In the genomic region with DNA sequence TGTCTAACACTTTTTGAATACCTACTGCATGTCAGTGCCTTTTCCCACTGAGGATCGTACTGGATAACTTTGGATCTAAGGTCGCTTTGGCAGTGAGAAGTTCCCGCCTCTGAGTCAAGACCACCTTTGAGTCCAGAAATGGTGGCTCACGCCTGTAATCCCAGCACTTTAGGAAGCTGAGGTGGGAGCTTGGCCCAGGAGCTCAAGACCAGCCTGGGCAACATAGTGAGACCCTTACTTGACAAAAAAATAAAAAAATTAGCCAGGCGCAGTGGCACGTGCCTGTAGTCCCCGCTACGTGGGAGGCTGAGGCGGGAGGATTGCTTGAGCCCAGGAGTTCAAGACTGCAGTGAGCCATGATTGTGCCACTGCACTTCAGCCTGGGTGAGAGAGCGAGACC, we compare ENCODE assay signal across 20 cellular contexts.
DNase-seq lines count a peak whose midpoint lies in the region; ATAC-seq, FAIRE-seq and TF ChIP-seq lines count a peak whose summit lies in the region.
"Had no signal": no experiment of that assay in that cellular context is flagged by ENCODE, and none has a peak within 500 bp of the region (broad histone marks: within the 10 kb centered on the region; RNA-seq: fewer than 3 reads in every experiment).

No MANE protein-coding gene starts in this region.

- no peak for TF ChIP-seq EP300 in K562 (IDR thresholded peaks at IDR 0.05; ENCODE audit: low read length)

- no peak for TF ChIP-seq CTCF in DND-41 (IDR thresholded peaks at IDR 0.05; ENCODE audit: borderline replicate concordance, extremely low read depth, low read length, poor library complexity, severe bottlenecking)
- no peak for TF ChIP-seq CTCF in K562 (IDR thresholded peaks at IDR 0.05 in 2 of 3, conservative IDR thresholded peaks at IDR 0.05 in 1 of 3; ENCODE audit: insufficient read depth in 2 of 3, low read depth in 1 of 3, low read length in 3 of 3)
- TF ChIP-seq CTCF in natural killer cell (IDR thresholded peaks at IDR 0.05) = no peak

- H3K9me3 Mint-ChIP-seq in natural killer cell = no peaks in the 10 kb centered on the region

- H3K9me3 ChIP-seq in DND-41 (ENCODE audit: insufficient read depth, low read length, severe bottlenecking) = no peaks in the 10 kb centered on the region
- H3K9me3 ChIP-seq in K562 (replicated peaks; ENCODE audit: control insufficient read depth, insufficient read depth, low read depth, low read length) = no peaks in the 10 kb centered on the region; the same call in 1 of the 2 replicates
- H3K9me3 ChIP-seq: SJSA1 had no signal

- no peaks in the 10 kb centered on the region for H3K36me3 Mint-ChIP-seq in natural killer cell

- peaks cover 95% of the 10 kb centered on the region for H4K20me1 ChIP-seq in DND-41 (ENCODE audit: insufficient read depth, low read length)
- peaks cover 6% of the 10 kb centered on the region; the same call in 1 of the 2 replicates for H4K20me1 ChIP-seq in K562 (replicated peaks; ENCODE audit: control insufficient read depth, insufficient read depth, low read length)

- FAIRE-seq in K562 (lab: Jason Lieb, UNC) = no peak
- FAIRE-seq: H54 had no signal

- no peak for DNase-seq in DND-41
- DNase-seq in K562 (ENCODE audit: extremely low read depth in 1 of 4, low spot score in 3 of 4) = no peak
- no peak for DNase-seq in natural killer cell
- no peak for DNase-seq in putamen (ENCODE audit: low spot score)
- no peak for DNase-seq in NCI-H1092 treated with DMSO at 0.1 percent for 48 hours (lab: John Stamatoyannopoulos, UW)
- no peak for DNase-seq in HT-29 (ENCODE audit: low spot score)
- DNase-seq: COR-L47, DMS79, MV-4-11, NCI-H1417, NCI-H187, NCI-H446, NCI-H526 treated with DMSO at 0.1 percent for 48 hours, OCI-M1 had no signal

- no peak overlapping the region for H2AFZ ChIP-seq in DND-41 (ENCODE audit: low read depth, low read length)
- no peak overlapping the region for H2AFZ ChIP-seq in K562 (ENCODE audit: low read depth, low read length)

- ATAC-seq in DND-41 (ENCODE audit: insufficient read depth, low read depth) (no peak), K562 (no peak), natural killer cell (no peak), HG02870 (IDR thresholded peaks at IDR 0.05; ENCODE audit: unreplicated experiment) (no peak)
- ATAC-seq: Right ventricle myocardium inferior had no signal

- H3K9ac ChIP-seq in DND-41 (ENCODE audit: low read depth, low read length) (no peak overlapping the region), K562 (ENCODE audit: insufficient read depth in 1 of 2, low read depth in 2 of 2, low read length in 2 of 2) (no peak overlapping the region)
- H3K9ac ChIP-seq: KMS-11 had no signal

- POLR2A ChIA-PET in K562 (lab: Yijun Ruan, JAX) = no interaction called here

- intact Hi-C loops in K562 (cut with micrococcal nuclease) = no loop called here
- intact Hi-C loops in natural killer cell (cut with micrococcal nuclease) = loop anchor here (5.0 kb wide), 1 partner anchor 174 kb away; no protein-coding TSS in a partner anchor

- peaks cover 42% of the 10 kb centered on the region for H3K36me3 ChIP-seq in DND-41 (ENCODE audit: insufficient read depth, low read length)
- no peaks in the 10 kb centered on the region for H3K36me3 ChIP-seq in K562 (ENCODE audit: control insufficient read depth, insufficient read depth, low read length)
- H3K36me3 ChIP-seq: SJSA1 had no signal

- no peaks in the 10 kb centered on the region for H3K9me1 ChIP-seq in K562 (ENCODE audit: control insufficient read depth, insufficient read depth, low read length)

- H3K79me2 ChIP-seq in DND-41 (ENCODE audit: insufficient read depth, low read length) (peaks cover 100% of the 10 kb centered on the region), K562 (ENCODE audit: control insufficient read depth, insufficient read depth, low read length) (peaks cover 89% of the 10 kb centered on the region)

- no TSS peak for BruUV-seq in K562 (replicated peaks; lab: Mats Ljungman, UMichigan)

- 94% methylated on average over 10 of the region's 10 CpGs for whole genome bisulfite sequencing in K562 (ENCODE audit: insufficient coverage, low coverage, missing lambda C conversion rate)

- CTCF ChIA-PET in K562 (lab: Yijun Ruan, JAX; ENCODE audit: low intra/inter-chr PET ratio) = no interaction called here

- H3K27me3 Mint-ChIP-seq in natural killer cell (ENCODE audit: low read depth in 2 of 2) = no peaks in the 10 kb centered on the region

- H3K27ac Mint-ChIP-seq in natural killer cell = peak overlapping the region; percentile 73 to 87

- H3K27ac ChIP-seq in DND-41 (ENCODE audit: low read length) (peak overlapping the region; percentile 27; the same call in 1 of the 2 replicates), K562 (ENCODE audit: extremely low read depth, low read depth, low read length) (no peak overlapping the region)
- H3K27ac ChIP-seq: C4-2B, KMS-11, SJSA1 had no signal

- H3K4me1 Mint-ChIP-seq in natural killer cell = peaks cover 92 to 94% of the 10 kb centered on the region in 2 donors

- H3K4me3 ChIP-seq in DND-41 (ENCODE audit: low read depth in 1 of 2, low read length in 2 of 2) = no peak overlapping the region
- no peak overlapping the region for H3K4me3 ChIP-seq in K562
- H3K4me3 ChIP-seq: SJSA1 had no signal

- H3K27me3 ChIP-seq in DND-41 (ENCODE audit: insufficient read depth, low read length, poor library complexity) (no peaks in the 10 kb centered on the region), K562 (ENCODE audit: control insufficient read depth in 2 of 2, insufficient read depth in 2 of 2, low read length in 2 of 2) (no peaks in the 10 kb centered on the region)
- H3K27me3 ChIP-seq: SJSA1 had no signal

- in situ Hi-C loops in K562 (cut with MboI) = no loop called here

- H3K4me1 ChIP-seq in DND-41 (ENCODE audit: insufficient read depth, low read length) = peaks cover 63% of the 10 kb centered on the region
- H3K4me1 ChIP-seq in K562 (replicated peaks in 1 of 2; ENCODE audit: control insufficient read depth in 2 of 2, insufficient read depth in 2 of 2, low read length in 2 of 2) = peaks cover 0 to 10% of the 10 kb centered on the region in 2 experiments; a peak in 3 of 5 replicates
- H3K4me1 ChIP-seq: SJSA1 had no signal

- TF ChIP-seq RAD21 in K562 (CRISPR knock-in tag; conservative IDR thresholded peaks at IDR 0.05 in 1 of 2, IDR thresholded peaks at IDR 0.05 in 1 of 2) = no peak

- H3K4me2 ChIP-seq in DND-41 (ENCODE audit: insufficient read depth, low read length) = no peak overlapping the region
- no peak overlapping the region for H3K4me2 ChIP-seq in K562 (ENCODE audit: insufficient read depth, low read length)
- H3K4me2 ChIP-seq: KMS-11 had no signal

- TF ChIP-seq POLR2A in K562 (conservative IDR thresholded peaks at IDR 0.05) = no peak

- H3K4me3 Mint-ChIP-seq in natural killer cell = no peak overlapping the region

TF ChIP-seq in K562, 482 proteins besides CTCF, POLR2A, EP300 and RAD21:
- TF ChIP-seq, protein P1, sequence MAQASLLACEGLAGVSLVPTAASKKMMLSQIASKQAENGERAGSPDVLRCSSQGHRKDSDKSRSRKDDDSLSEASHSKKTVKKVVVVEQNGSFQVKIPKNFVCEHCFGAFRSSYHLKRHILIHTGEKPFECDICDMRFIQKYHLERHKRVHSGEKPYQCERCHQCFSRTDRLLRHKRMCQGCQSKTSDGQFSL (CRISPR knock-in tag; IDR thresholded peaks at IDR 0.05) = no peak
- TF ChIP-seq, protein P1 (tag; IDR thresholded peaks at IDR 0.05) = no peak
- TF ChIP-seq ZNF76 (CRISPR knock-in tag; IDR thresholded peaks at IDR 0.05; ENCODE audit: borderline replicate concordance) (no peak), CTBP1 (IDR thresholded peaks at IDR 0.05; ENCODE audit: borderline replicate concordance) (no peak), STAT5A (IDR thresholded peaks at IDR 0.05; ENCODE audit: borderline replicate concordance, low read length) (no peak), ADNP (tag; IDR thresholded peaks at IDR 0.05) (no peak)
- TF ChIP-seq, protein P2, sequence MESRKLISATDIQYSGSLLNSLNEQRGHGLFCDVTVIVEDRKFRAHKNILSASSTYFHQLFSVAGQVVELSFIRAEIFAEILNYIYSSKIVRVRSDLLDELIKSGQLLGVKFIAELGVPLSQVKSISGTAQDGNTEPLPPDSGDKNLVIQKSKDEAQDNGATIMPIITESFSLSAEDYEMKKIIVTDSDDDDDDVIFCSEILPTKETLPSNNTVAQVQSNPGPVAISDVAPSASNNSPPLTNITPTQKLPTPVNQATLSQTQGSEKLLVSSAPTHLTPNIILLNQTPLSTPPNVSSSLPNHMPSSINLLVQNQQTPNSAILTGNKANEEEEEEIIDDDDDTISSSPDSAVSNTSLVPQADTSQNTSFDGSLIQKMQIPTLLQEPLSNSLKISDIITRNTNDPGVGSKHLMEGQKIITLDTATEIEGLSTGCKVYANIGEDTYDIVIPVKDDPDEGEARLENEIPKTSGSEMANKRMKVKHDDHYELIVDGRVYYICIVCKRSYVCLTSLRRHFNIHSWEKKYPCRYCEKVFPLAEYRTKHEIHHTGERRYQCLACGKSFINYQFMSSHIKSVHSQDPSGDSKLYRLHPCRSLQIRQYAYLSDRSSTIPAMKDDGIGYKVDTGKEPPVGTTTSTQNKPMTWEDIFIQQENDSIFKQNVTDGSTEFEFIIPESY (CRISPR knock-in tag; IDR thresholded peaks at IDR 0.05) = peak; percentile 40; the same call in 1 of the 2 replicates
- TF ChIP-seq, protein P3, sequence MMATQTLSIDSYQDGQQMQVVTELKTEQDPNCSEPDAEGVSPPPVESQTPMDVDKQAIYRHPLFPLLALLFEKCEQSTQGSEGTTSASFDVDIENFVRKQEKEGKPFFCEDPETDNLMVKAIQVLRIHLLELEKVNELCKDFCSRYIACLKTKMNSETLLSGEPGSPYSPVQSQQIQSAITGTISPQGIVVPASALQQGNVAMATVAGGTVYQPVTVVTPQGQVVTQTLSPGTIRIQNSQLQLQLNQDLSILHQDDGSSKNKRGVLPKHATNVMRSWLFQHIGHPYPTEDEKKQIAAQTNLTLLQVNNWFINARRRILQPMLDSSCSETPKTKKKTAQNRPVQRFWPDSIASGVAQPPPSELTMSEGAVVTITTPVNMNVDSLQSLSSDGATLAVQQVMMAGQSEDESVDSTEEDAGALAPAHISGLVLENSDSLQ (IDR thresholded peaks at IDR 0.05) = no peak
